In genomic region chr4:168587326-168588125, GRCh38 we compare ENCODE assay signal across 11 cellular contexts.
DNase-seq lines count a peak whose midpoint lies in the region; ATAC-seq, FAIRE-seq and TF ChIP-seq lines count a peak whose summit lies in the region.
"Had no signal": no experiment of that assay in that cellular context is flagged by ENCODE, and none has a peak within 500 bp of the region (broad histone marks: within the 10 kb centered on the region; RNA-seq: fewer than 3 reads in every experiment).

No MANE protein-coding gene starts in this region.

- H3K4me3 ChIP-seq in AG10803 (ENCODE audit: low read length) (no peak overlapping the region; the same call in 1 of the 2 replicates), Panc1 (ENCODE audit: low read depth in 2 of 2, low read length in 2 of 2) (no peak overlapping the region), osteoblast (ENCODE audit: insufficient read depth, low read length) (peak overlapping the region; percentile 21)

- H3K79me2 ChIP-seq in osteoblast (ENCODE audit: insufficient read depth, low read length), result no peaks in the 10 kb centered on the region

- peak overlapping the region; percentile 45 for H2AFZ ChIP-seq in osteoblast (ENCODE audit: low read length)

- TF ChIP-seq CTCF in AG10803 (conservative IDR thresholded peaks at IDR 0.05; ENCODE audit: low read length), result no peak
- no peak for TF ChIP-seq CTCF in Panc1 (IDR thresholded peaks at IDR 0.05)
- no peak for TF ChIP-seq CTCF in osteoblast (IDR thresholded peaks at IDR 0.05; ENCODE audit: extremely low read depth, low read depth, low read length)

- CTCF ChIA-PET in Panc1 (lab: Charles Lee), result no interaction called here

- POLR2A ChIA-PET in Panc1 (lab: Charles Lee), result no interaction called here

- H3K4me1 ChIP-seq in Panc1 (ENCODE audit: control insufficient read depth, insufficient read depth, low read length) (peaks cover 2% of the 10 kb centered on the region; the same call in 1 of the 2 replicates), osteoblast (ENCODE audit: insufficient read depth, low read length) (peaks cover 61% of the 10 kb centered on the region)

- intact Hi-C loops in Panc1 (cut with micrococcal nuclease; ENCODE audit: unreplicated experiment), result loop anchor here (5.0 kb wide), 1 partner anchor 330 kb away; no protein-coding TSS in a partner anchor

- DNase-seq in AG10803 (ENCODE audit: low read depth) (peak; percentile 76), Panc1 (ENCODE audit: low read depth, low spot score) (no peak), fibroblast of gingiva (ENCODE audit: low read depth) (peak; percentile 73), osteoblast (ENCODE audit: insufficient read length, low spot score, missing footprints) (peak; percentile 72), SHP77 (lab: John Stamatoyannopoulos, UW) (no peak), GM19239 (ENCODE audit: insufficient read length, low spot score) (no peak)
- no peak for DNase-seq in stimulated activated CD4-positive, alpha-beta T cell treated with anti-CD3 and anti-CD28 coated beads, Interleukin-12 subunit alpha, Interleukin-12 subunit beta, amount 100 ng/mL, for 4 hours
- no peak for DNase-seq in natural killer cell treated with Interleukin-12 subunit alpha and Interleukin-12 subunit beta and Interleukin-15 and Interleukin-18, amount 100 ng/mL, for 72 hours (ENCODE audit: low spot score)
- DNase-seq: activated CD4-positive, alpha-beta T cell treated with anti-CD3 and anti-CD28 coated beads for 36 hours; CD4-positive, CD25-positive, alpha-beta regulatory T cell; NCI-H2081 treated with DMSO at 0.1 percent for 48 hours had no signal

- peak overlapping the region; percentile 77 for H3K4me2 ChIP-seq in osteoblast (ENCODE audit: insufficient read depth, low read length)

- H3K36me3 ChIP-seq in Panc1 (ENCODE audit: control insufficient read depth, insufficient read depth, low read length) (no peaks in the 10 kb centered on the region), osteoblast (ENCODE audit: insufficient read depth, low read length) (no peaks in the 10 kb centered on the region)

- no peak overlapping the region for H3K27ac Mint-ChIP-seq in natural killer cell treated with Interleukin-12 subunit alpha and Interleukin-12 subunit beta and Interleukin-15 and Interleukin-18, amount 100 ng/mL, for 72 hours
- H3K27ac Mint-ChIP-seq: activated CD4-positive, alpha-beta T cell treated with anti-CD3 and anti-CD28 coated beads for 36 hours; CD4-positive, CD25-positive, alpha-beta regulatory T cell had no signal

- H3K36me3 Mint-ChIP-seq in natural killer cell treated with Interleukin-12 subunit alpha and Interleukin-12 subunit beta and Interleukin-15 and Interleukin-18, amount 100 ng/mL, for 72 hours, result no peaks in the 10 kb centered on the region
- H3K36me3 Mint-ChIP-seq: CD4-positive, CD25-positive, alpha-beta regulatory T cell had no signal

- H3K27me3 ChIP-seq in Panc1 (ENCODE audit: control insufficient read depth, insufficient read depth, low read length) (no peaks in the 10 kb centered on the region), osteoblast (ENCODE audit: insufficient read depth, low read length) (no peaks in the 10 kb centered on the region)

- H3K9me3 ChIP-seq in Panc1 (ENCODE audit: control insufficient read depth, insufficient read depth, low read depth, low read length) (no peaks in the 10 kb centered on the region), osteoblast (ENCODE audit: low read depth, low read length) (no peaks in the 10 kb centered on the region)

- H3K4me1 Mint-ChIP-seq in natural killer cell treated with Interleukin-12 subunit alpha and Interleukin-12 subunit beta and Interleukin-15 and Interleukin-18, amount 100 ng/mL, for 72 hours (ENCODE audit: low read depth in 2 of 2), result no peaks in the 10 kb centered on the region

- H4K20me1 ChIP-seq in osteoblast (ENCODE audit: insufficient read depth, low read length), result no peaks in the 10 kb centered on the region

- H3K9me3 Mint-ChIP-seq in natural killer cell treated with Interleukin-12 subunit alpha and Interleukin-12 subunit beta and Interleukin-15 and Interleukin-18, amount 100 ng/mL, for 72 hours, result no peaks in the 10 kb centered on the region

- BruUV-seq in Panc1 (replicated peaks; lab: Mats Ljungman, UMichigan), result no TSS peak

- peak; percentile 57 for ATAC-seq in Panc1
- no peak for ATAC-seq in natural killer cell treated with Interleukin-12 subunit alpha and Interleukin-12 subunit beta and Interleukin-15 and Interleukin-18, amount 100 ng/mL, for 72 hours
- ATAC-seq: activated CD4-positive, alpha-beta T cell treated with anti-CD3 and anti-CD28 coated beads for 36 hours had no signal

- FAIRE-seq in GM19239 (lab: Jason Lieb, UNC), result no peak

- in situ Hi-C loops in Panc1 (cut with HindIII; ENCODE audit: low pct_unique_long_range_greater_than_20kb, low sequenced_read_pairs), result no loop called here

- H3K27ac ChIP-seq in Panc1 (ENCODE audit: low read length), result no peak overlapping the region
- H3K27ac ChIP-seq in osteoblast (ENCODE audit: low read depth, low read length), result peak overlapping the region; percentile 93

- H3K4me3 Mint-ChIP-seq in natural killer cell treated with Interleukin-12 subunit alpha and Interleukin-12 subunit beta and Interleukin-15 and Interleukin-18, amount 100 ng/mL, for 72 hours, result no peak overlapping the region
- H3K4me3 Mint-ChIP-seq: activated CD4-positive, alpha-beta T cell treated with anti-CD3 and anti-CD28 coated beads for 36 hours; CD4-positive, CD25-positive, alpha-beta regulatory T cell had no signal

- peaks cover 19 to 24% of the 10 kb centered on the region in 2 donors for H3K27me3 Mint-ChIP-seq in natural killer cell treated with Interleukin-12 subunit alpha and Interleukin-12 subunit beta and Interleukin-15 and Interleukin-18, amount 100 ng/mL, for 72 hours

Comparison
In these comparisons a context has a peak if more than half of its experiments do, and no peak if none do; other contexts are left out.
1. DNase-seq: peak in AG10803 (single experiment), fibroblast of gingiva (single experiment) and osteoblast (single experiment); none in Panc1 (single experiment), stimulated activated CD4-positive, alpha-beta T cell treated with anti-CD3 and anti-CD28 coated beads, Interleukin-12 subunit alpha, Interleukin-12 subunit beta, amount 100 ng/mL, for 4 hours (single experiment), natural killer cell treated with Interleukin-12 subunit alpha and Interleukin-12 subunit beta and Interleukin-15 and Interleukin-18, amount 100 ng/mL, for 72 hours (single experiment), SHP77 (0 of 2) and GM19239 (single experiment).